ENCODE assay signal across 1 cellular context in genomic region chr11:111320728-111321568, GRCh38.
TF ChIP-seq lines count a peak whose summit lies in the region.

No MANE protein-coding gene starts in this region.

TF ChIP-seq in HepG2, 621 proteins besides CTCF, POLR2A, EP300 and RAD21 (continues in another document):
- TF ChIP-seq ZNF225 (CRISPR knock-in tag; IDR thresholded peaks at IDR 0.05) = no peak
- 0 out of 2 replicates have a peak, but pooled peaks have one; percentile 69 for TF ChIP-seq ZHX1 (CRISPR knock-in tag; IDR thresholded peaks at IDR 0.05; ENCODE audit: low read depth)
- no peak for TF ChIP-seq ZNF501 (CRISPR knock-in tag; IDR thresholded peaks at IDR 0.05)
- no peak for TF ChIP-seq ZNF446 (CRISPR knock-in tag; IDR thresholded peaks at IDR 0.05)
- no peak for TF ChIP-seq ZNF12 (CRISPR knock-in tag; IDR thresholded peaks at IDR 0.05)
- no peak for TF ChIP-seq ZNF558 (CRISPR knock-in tag; IDR thresholded peaks at IDR 0.05; ENCODE audit: borderline replicate concordance)
- no peak for TF ChIP-seq CREM (IDR thresholded peaks at IDR 0.05)
- TF ChIP-seq CREM (CRISPR knock-in tag; IDR thresholded peaks at IDR 0.05) = no peak
- no peak for TF ChIP-seq IRF9 (CRISPR knock-in tag; IDR thresholded peaks at IDR 0.05; ENCODE audit: borderline replicate concordance)
- TF ChIP-seq FUBP1 (CRISPR knock-in tag; IDR thresholded peaks at IDR 0.05; ENCODE audit: borderline replicate concordance) = no peak
- no peak for TF ChIP-seq SIN3B (IDR thresholded peaks at IDR 0.05; ENCODE audit: low read length)
- no peak for TF ChIP-seq PHF5A (CRISPR knock-in tag; IDR thresholded peaks at IDR 0.05; ENCODE audit: low read depth, unreplicated experiment)
- TF ChIP-seq GLMP (CRISPR knock-in tag; IDR thresholded peaks at IDR 0.05; ENCODE audit: borderline replicate concordance) = no peak
- TF ChIP-seq ZNF207 (IDR thresholded peaks at IDR 0.05; ENCODE audit: borderline replicate concordance) = no peak
- TF ChIP-seq ZMAT5 (CRISPR knock-in tag; IDR thresholded peaks at IDR 0.05; ENCODE audit: borderline replicate concordance, low read depth) = no peak
- no peak for TF ChIP-seq FOXK1 (CRISPR knock-in tag; IDR thresholded peaks at IDR 0.05; ENCODE audit: borderline replicate concordance, low read depth)
- no peak for TF ChIP-seq MXI1 (IDR thresholded peaks at IDR 0.05; ENCODE audit: borderline replicate concordance, low read depth, low read length)
- 0 out of 2 replicates have a peak, but pooled peaks have one; percentile 25 for TF ChIP-seq ZNF784 (CRISPR knock-in tag; IDR thresholded peaks at IDR 0.05; ENCODE audit: borderline replicate concordance)
- TF ChIP-seq PAF1 (CRISPR knock-in tag; IDR thresholded peaks at IDR 0.05) = no peak
- 0 out of 2 replicates have a peak, but pooled peaks have one; percentile 47 for TF ChIP-seq SSRP1 (CRISPR knock-in tag; IDR thresholded peaks at IDR 0.05)
- no peak for TF ChIP-seq MEIS2 (CRISPR knock-in tag; IDR thresholded peaks at IDR 0.05)
- no peak; the same call in 1 of the 2 replicates for TF ChIP-seq UBTF (CRISPR knock-in tag; IDR thresholded peaks at IDR 0.05)
- no peak for TF ChIP-seq STAT5B (CRISPR knock-in tag; IDR thresholded peaks at IDR 0.05)
- TF ChIP-seq MNT (IDR thresholded peaks at IDR 0.05) = no peak
- peak; percentile 31 for TF ChIP-seq SALL1 (CRISPR knock-in tag; IDR thresholded peaks at IDR 0.05)
- no peak for TF ChIP-seq GABPA (IDR thresholded peaks at IDR 0.05; ENCODE audit: low read depth, low read length)
- no peak for TF ChIP-seq GABPA (CRISPR knock-in tag; IDR thresholded peaks at IDR 0.05; ENCODE audit: low read depth)
- TF ChIP-seq CEBPZ (IDR thresholded peaks at IDR 0.05; ENCODE audit: low read length) = no peak
- no peak for TF ChIP-seq ZNF883 (CRISPR knock-in tag; IDR thresholded peaks at IDR 0.05; ENCODE audit: not compliant biosample characterization)
- no peak for TF ChIP-seq RNF219 (CRISPR knock-in tag; IDR thresholded peaks at IDR 0.05)
- TF ChIP-seq ZNF710 (CRISPR knock-in tag; IDR thresholded peaks at IDR 0.05; ENCODE audit: borderline replicate concordance) = 0 out of 2 replicates have a peak, but pooled peaks have one; percentile 17
- no peak for TF ChIP-seq CEBPG (CRISPR knock-in tag; IDR thresholded peaks at IDR 0.05)
- TF ChIP-seq ZNF263 (CRISPR knock-in tag; IDR thresholded peaks at IDR 0.05) = 0 out of 2 replicates have a peak, but pooled peaks have one; percentile 20
- no peak for TF ChIP-seq HOMEZ (CRISPR knock-in tag; IDR thresholded peaks at IDR 0.05; ENCODE audit: low read depth)
- TF ChIP-seq PTBP1 (IDR thresholded peaks at IDR 0.05; ENCODE audit: low read depth, low read length, poor library complexity, severe bottlenecking) = no peak
- TF ChIP-seq PHB2 (IDR thresholded peaks at IDR 0.05; ENCODE audit: partially characterized antibody) = no peak
